Comparison of ENCODE assay signal across 28 cellular contexts in genomic region chr7:154684651-154685563, GRCh38.
DNase-seq lines count a peak whose midpoint lies in the region; ATAC-seq and TF ChIP-seq lines count a peak whose summit lies in the region.
"Had no signal": no experiment of that assay in that cellular context is flagged by ENCODE, and none has a peak within 500 bp of the region (broad histone marks: within the 10 kb centered on the region; RNA-seq: fewer than 3 reads in every experiment).

No MANE protein-coding gene starts in this region.

- TF ChIP-seq RAD21 in SK-N-SH (IDR thresholded peaks at IDR 0.05; ENCODE audit: low read length): no peak

- no peaks in the 10 kb centered on the region for H3K9me2 ChIP-seq in SK-N-SH

- H4K20me1 ChIP-seq in SK-N-SH (ENCODE audit: insufficient read depth): no peaks in the 10 kb centered on the region

- TF ChIP-seq CTCF in SK-N-SH (IDR thresholded peaks at IDR 0.05): no peak
- no peak for TF ChIP-seq CTCF in uterus (IDR thresholded peaks at IDR 0.05)
- no peak for TF ChIP-seq CTCF in esophagus muscularis mucosa (IDR thresholded peaks at IDR 0.05)

- H3K27me3 ChIP-seq in SK-N-SH (ENCODE audit: insufficient read depth): no peaks in the 10 kb centered on the region
- no peaks in the 10 kb centered on the region for H3K27me3 ChIP-seq in H7 (ENCODE audit: control insufficient read depth, insufficient read depth, low read length)
- H3K27me3 ChIP-seq in uterus: no peaks in the 10 kb centered on the region
- no peaks in the 10 kb centered on the region for H3K27me3 ChIP-seq in esophagus muscularis mucosa
- H3K27me3 ChIP-seq: breast epithelium, neutrophil had no signal

- peak; percentile 59 for DNase-seq in DMS153 (lab: John Stamatoyannopoulos, UW)
- peak; percentile 32 for DNase-seq in NCI-H1105 (lab: John Stamatoyannopoulos, UW)
- DNase-seq in SK-N-SH: peak; percentile 75
- DNase-seq in midbrain (lab: John Stamatoyannopoulos, UW): peak; percentile 25
- no peak for DNase-seq in H7
- DNase-seq in left cardiac atrium: no peak
- no peak for DNase-seq in uterus
- DNase-seq in esophagus muscularis mucosa (ENCODE audit: extremely low spot score): no peak
- DNase-seq: activated CD4-positive, alpha-beta T cell treated with anti-CD3 and anti-CD28 coated beads, Interleukin-2, amount 50 U/mL, for 48 hours; activated naive CD4-positive, alpha-beta T cell treated with anti-CD3 and anti-CD28 coated beads, Interleukin-2, amount 10 ng/mL, durations not matched to agents 7 days and 5 days; effector CD8-positive, alpha-beta T cell; GM23248; HFFc6; NCI-H187 treated with DMSO at 0.1 percent for 48 hours; NK-92 treated with Interleukin-12 subunit alpha and Interleukin-12 subunit beta, amount 100 ng/mL, for 24 hours; PC-9; SIG-M5; stimulated activated CD4-positive, alpha-beta T cell treated with anti-CD3 and anti-CD28 coated beads, Interleukin-12 subunit alpha, Interleukin-12 subunit beta, amount 100 ng/mL, for 4 hours; stimulated activated CD4-positive, alpha-beta T cell treated with anti-CD3 and anti-CD28 coated beads, Interleukin-4, amount 100 ng/mL, for 24 hours; T-cell had no signal

- ATAC-seq in left cardiac atrium: no peak
- ATAC-seq: activated CD4-positive, CD25-positive, alpha-beta regulatory T cell treated with anti-CD3 and anti-CD28 coated beads, Interleukin-2, amount 50 U/mL, for 24 hours; sciatic nerve; stimulated activated memory B cell treated with anti-CD40 and anti-IgM and Interleukin-4, amounts not matched to agents 10 μg/mL and 1 μg/mL and 100 μg/mL, for 72 hours; T-cell had no signal

- peak overlapping the region in 1 of 2 experiments; percentile 65; a peak in 2 of 4 replicates for H3K27ac ChIP-seq in SK-N-SH (ENCODE audit: low read depth in 2 of 2, low read length in 1 of 2)
- no peak overlapping the region for H3K27ac ChIP-seq in uterus
- no peak overlapping the region for H3K27ac ChIP-seq in esophagus muscularis mucosa (replicated peaks in 1 of 4)
- H3K27ac ChIP-seq: breast epithelium, epithelial cell of prostate, GM23248, KMS-11, neutrophil, PC-9, prostate gland had no signal

- H3K4me3 ChIP-seq in SK-N-SH (ENCODE audit: low read depth in 2 of 2, low read length in 1 of 2) (no peak overlapping the region), H7 (ENCODE audit: insufficient read depth, low read depth, low read length) (no peak overlapping the region), uterus (no peak overlapping the region), esophagus muscularis mucosa (no peak overlapping the region)
- H3K4me3 ChIP-seq: breast epithelium, GM23248, PC-9, prostate gland had no signal

- no peaks in the 10 kb centered on the region for H3K79me2 ChIP-seq in SK-N-SH (ENCODE audit: insufficient read depth)

- TF ChIP-seq POLR2A in uterus (IDR thresholded peaks at IDR 0.05) (no peak), esophagus muscularis mucosa (IDR thresholded peaks at IDR 0.05; ENCODE audit: low read depth) (no peak)

- CTCF ChIA-PET in SK-N-SH (lab: Yijun Ruan, JAX): interaction anchor here (1.1 to 3.3 kb wide), 8 partner anchors 12 to 181 kb away, joined by 3 to 12 read pairs (median 4); no protein-coding TSS in a partner anchor

- no peaks in the 10 kb centered on the region for H3K36me3 ChIP-seq in SK-N-SH (replicated peaks in 1 of 2; ENCODE audit: control insufficient read depth in 1 of 2, insufficient read depth in 2 of 2, low read length in 1 of 2)
- H3K36me3 ChIP-seq in H7 (replicated peaks; ENCODE audit: control insufficient read depth, insufficient read depth, low read length): no peaks in the 10 kb centered on the region
- no peaks in the 10 kb centered on the region for H3K36me3 ChIP-seq in uterus
- no peaks in the 10 kb centered on the region for H3K36me3 ChIP-seq in esophagus muscularis mucosa
- H3K36me3 ChIP-seq: breast epithelium, neutrophil, prostate gland had no signal

- no peaks in the 10 kb centered on the region for H3F3A ChIP-seq in SK-N-SH (replicated peaks; ENCODE audit: insufficient read depth)

- no peak overlapping the region for H3K9ac ChIP-seq in SK-N-SH
- H3K9ac ChIP-seq: GM23248, KMS-11 had no signal

- no peak overlapping the region for H3K4me2 ChIP-seq in SK-N-SH
- H3K4me2 ChIP-seq: KMS-11, PC-9 had no signal

- TF ChIP-seq EP300 in SK-N-SH (IDR thresholded peaks at IDR 0.05; ENCODE audit: borderline replicate concordance in 1 of 2, low read depth in 1 of 2, low read length in 1 of 2) (peak in 1 of 2 experiments; percentile 51; a peak in 2 of 4 replicates), esophagus muscularis mucosa (IDR thresholded peaks at IDR 0.05) (no peak)

- no peak overlapping the region for H2AFZ ChIP-seq in SK-N-SH (ENCODE audit: low read depth)
- H2AFZ ChIP-seq: GM23248, PC-9 had no signal

- H3K9me3 ChIP-seq in SK-N-SH: peaks cover 6% of the 10 kb centered on the region; the same call in 1 of the 2 replicates
- no peaks in the 10 kb centered on the region for H3K9me3 ChIP-seq in uterus
- H3K9me3 ChIP-seq in esophagus muscularis mucosa: no peaks in the 10 kb centered on the region
- H3K9me3 ChIP-seq: breast epithelium, neutrophil, prostate gland had no signal

- intact Hi-C loops in left cardiac atrium (cut with DNase I) (no loop called here), uterus (cut with DNase I; ENCODE audit: low total_unique reads) (no loop called here), esophagus muscularis mucosa (cut with DNase I) (no loop called here)

- H3K4me1 ChIP-seq in SK-N-SH (ENCODE audit: control insufficient read depth in 1 of 2, insufficient read depth in 2 of 2, low read depth in 1 of 2, low read length in 1 of 2) (peaks cover 0 to 33% of the 10 kb centered on the region in 2 experiments; a peak in 2 of 4 replicates), uterus (no peaks in the 10 kb centered on the region), esophagus muscularis mucosa (peaks cover 0 to 12% (median 3%) of the 10 kb centered on the region in 4 donors)
- H3K4me1 ChIP-seq: breast epithelium, prostate gland had no signal

- POLR2A ChIA-PET in SK-N-SH (lab: Yijun Ruan, JAX): no interaction called here

- WGBS in SK-N-SH (ENCODE audit: low lambda C conversion rate): 5% methylated on average over 11 of the region's 11 CpGs
- WGBS in esophagus muscularis mucosa: 47% methylated on average over 11 of the region's 11 CpGs

TF ChIP-seq in SK-N-SH, 30 proteins besides CTCF, POLR2A, EP300 and RAD21 (continues in another document):
- TF ChIP-seq EZH2phosphoT487 (IDR thresholded peaks at IDR 0.05; ENCODE audit: borderline replicate concordance, low read depth) (no peak), MAX (IDR thresholded peaks at IDR 0.05; ENCODE audit: low read depth) (no peak), ELF1 (IDR thresholded peaks at IDR 0.05) (no peak), REST (IDR thresholded peaks at IDR 0.05; ENCODE audit: low read depth, low read length) (no peak), FOXJ3 (CRISPR knock-in tag; IDR thresholded peaks at IDR 0.05) (0 out of 2 replicates have a peak, but pooled peaks have one; percentile 49), SIN3A (IDR thresholded peaks at IDR 0.05; ENCODE audit: borderline replicate concordance, low read depth, low read length) (no peak), FOXM1 (IDR thresholded peaks at IDR 0.05; ENCODE audit: low read depth) (no peak), GATA2 (CRISPR knock-in tag; IDR thresholded peaks at IDR 0.05) (peak; percentile 96), TAF1 (IDR thresholded peaks at IDR 0.05; ENCODE audit: borderline replicate concordance, low read depth, low read length) (no peak), TEAD4 (IDR thresholded peaks at IDR 0.05; ENCODE audit: borderline replicate concordance, insufficient read depth) (no peak), RCOR1 (IDR thresholded peaks at IDR 0.05; ENCODE audit: low read length) (peak; percentile 70; the same call in 1 of the 2 replicates)

Comparison
In these comparisons a context has a peak if more than half of its experiments do, and no peak if none do; other contexts are left out.
1. DNase-seq: peak in DMS153 (single experiment), NCI-H1105 (single experiment), SK-N-SH (single experiment) and midbrain (single experiment); none in H7 (single experiment), left cardiac atrium (single experiment), uterus (0 of 2) and esophagus muscularis mucosa (single experiment).